ENCODE assay signal across 25 cellular contexts in genomic region chr10:58473966-58474365, GRCh38. TPM values are rescaled to one million over a fixed set of nuclear protein-coding genes. Genes with fewer than 3 reads are reported as not detected.
DNase-seq lines count a peak whose midpoint lies in the region; ATAC-seq and TF ChIP-seq lines count a peak whose summit lies in the region.
"Had no signal": no experiment of that assay in that cellular context is flagged by ENCODE, and none has a peak within 500 bp of the region (broad histone marks: within the 10 kb centered on the region; RNA-seq: fewer than 3 reads in every experiment).

No MANE protein-coding gene starts in this region.

- no peak overlapping the region for H2AFZ ChIP-seq in mammary epithelial cell (ENCODE audit: low read depth, low read length)
- no peak overlapping the region for H2AFZ ChIP-seq in hepatocyte

- H3K9me3 Mint-ChIP-seq in T-cell, result no peaks in the 10 kb centered on the region
- H3K9me3 Mint-ChIP-seq: activated naive CD4-positive, alpha-beta T cell treated with anti-CD3 and anti-CD28 coated beads, Interleukin-2, amount 10 ng/mL, durations not matched to agents 7 days and 5 days; activated T-cell treated with anti-CD3 and anti-CD28 coated beads, Interleukin-2, amount 50 U/mL, for 24 hours; neural crest cell; stimulated activated naive B cell treated with anti-CD40 and anti-IgM and Interleukin-4, amounts not matched to agents 10 μg/mL and 1 μg/mL and 100 μg/mL, for 72 hours; T-helper 1 cell treated with Interleukin-12 subunit alpha and Interleukin-12 subunit beta and Interleukin-4 antibody, amounts not matched to agents 30 μg/mL and 1 μg/mL, for 36 hours had no signal

- 66% methylated on average over 3 of the region's 3 CpGs for WGBS in mammary epithelial cell (ENCODE audit: low coverage, missing lambda C conversion rate)
- 78% methylated on average over 3 of the region's 3 CpGs for WGBS in hepatocyte (ENCODE audit: low lambda C conversion rate, missing lambda C conversion rate)

- no peak overlapping the region for H3K9ac ChIP-seq in mammary epithelial cell (ENCODE audit: insufficient read depth, low read length)

- ATAC-seq in activated CD4-positive, CD25-positive, alpha-beta regulatory T cell treated with anti-CD3 and anti-CD28 coated beads, Interleukin-2, amount 50 U/mL, for 24 hours, result no peak
- ATAC-seq in T-cell (replicated peaks in 1 of 4) (no peak), GM18498 (IDR thresholded peaks at IDR 0.05; ENCODE audit: unreplicated experiment) (no peak)
- ATAC-seq: stimulated activated naive B cell treated with anti-CD40 and anti-IgM and Interleukin-4, amounts not matched to agents 10 μg/mL and 1 μg/mL and 100 μg/mL, for 72 hours had no signal

- no peak overlapping the region for H3K4me2 ChIP-seq in mammary epithelial cell (ENCODE audit: insufficient read depth, low read depth, low read length)
- H3K4me2 ChIP-seq in hepatocyte, result no peak overlapping the region

- H3K9me2 ChIP-seq in hepatocyte (replicated peaks; ENCODE audit: insufficient read depth), result no peaks in the 10 kb centered on the region

- no peaks in the 10 kb centered on the region for H3K79me2 ChIP-seq in mammary epithelial cell (ENCODE audit: insufficient read depth, low read length)
- no peaks in the 10 kb centered on the region for H3K79me2 ChIP-seq in hepatocyte

- H3K9me3 ChIP-seq in mammary epithelial cell (replicated peaks; ENCODE audit: insufficient read depth, low read length) (no peaks in the 10 kb centered on the region), hepatocyte (ENCODE audit: low read depth) (no peaks in the 10 kb centered on the region)
- H3K9me3 ChIP-seq: esophagus muscularis mucosa, tibial nerve had no signal

- TF ChIP-seq CTCF in mammary epithelial cell (conservative IDR thresholded peaks at IDR 0.05 in 1 of 2, IDR thresholded peaks at IDR 0.05 in 1 of 2; ENCODE audit: extremely low read depth in 1 of 2, insufficient read depth in 1 of 2, low read depth in 1 of 2, low read length in 2 of 2), result no peak
- no peak for TF ChIP-seq CTCF in hepatocyte (IDR thresholded peaks at IDR 0.05; ENCODE audit: poor library complexity)

- peaks cover 6 to 27% of the 10 kb centered on the region in 2 donors for H3K27me3 Mint-ChIP-seq in T-cell

- no peak overlapping the region for H3K4me3 Mint-ChIP-seq in T-cell
- H3K4me3 Mint-ChIP-seq: activated naive CD4-positive, alpha-beta T cell treated with anti-CD3 and anti-CD28 coated beads, Interleukin-2, amount 10 ng/mL, durations not matched to agents 7 days and 5 days; activated T-cell treated with anti-CD3 and anti-CD28 coated beads, Interleukin-2, amount 50 U/mL, for 24 hours; neural crest cell; stimulated activated naive B cell treated with anti-CD40 and anti-IgM and Interleukin-4, amounts not matched to agents 10 μg/mL and 1 μg/mL and 100 μg/mL, for 72 hours; T-helper 1 cell treated with Interleukin-12 subunit alpha and Interleukin-12 subunit beta and Interleukin-4 antibody, amounts not matched to agents 30 μg/mL and 1 μg/mL, for 36 hours had no signal

- POLR2A ChIA-PET in T-cell (lab: Charles Lee), result no interaction called here

- CTCF ChIA-PET in mammary epithelial cell (lab: Charles Lee; ENCODE audit: low non-redundant PET) (no interaction called here), T-cell (lab: Charles Lee) (no interaction called here)

- H3K4me1 Mint-ChIP-seq in T-cell, result peaks cover 0 to 2% (median 1%) of the 10 kb centered on the region in 3 donors
- H3K4me1 Mint-ChIP-seq: activated naive CD4-positive, alpha-beta T cell treated with anti-CD3 and anti-CD28 coated beads, Interleukin-2, amount 10 ng/mL, durations not matched to agents 7 days and 5 days; neural crest cell had no signal

- H3K27ac ChIP-seq in mammary epithelial cell (ENCODE audit: insufficient read depth, low read depth, low read length), result no peak overlapping the region
- no peak overlapping the region for H3K27ac ChIP-seq in hepatocyte
- H3K27ac ChIP-seq: C4-2B, esophagus muscularis mucosa, tibial nerve, WERI-Rb-1 had no signal

- no peak overlapping the region for H3K4me3 ChIP-seq in mammary epithelial cell (replicated peaks in 1 of 3; ENCODE audit: insufficient read depth in 1 of 3, low read depth in 2 of 3, low read length in 3 of 3)
- H3K4me3 ChIP-seq in hepatocyte, result no peak overlapping the region
- H3K4me3 ChIP-seq: esophagus muscularis mucosa, tibial nerve had no signal

- dilution Hi-C loops in mammary epithelial cell (cut with HindIII; ENCODE audit: low sequenced_read_pairs), result no loop called here

- BruUV-seq in mammary epithelial cell (replicated peaks; lab: Mats Ljungman, UMichigan), result no TSS peak

- H3K27me3 ChIP-seq in mammary epithelial cell (ENCODE audit: insufficient read depth, low read length) (no peaks in the 10 kb centered on the region), hepatocyte (no peaks in the 10 kb centered on the region)
- H3K27me3 ChIP-seq: esophagus muscularis mucosa, tibial nerve had no signal

- intact Hi-C loops in mammary epithelial cell (cut with micrococcal nuclease), result no loop called here

- H3K36me3 ChIP-seq in mammary epithelial cell (ENCODE audit: insufficient read depth, low read length), result no peaks in the 10 kb centered on the region
- H3K36me3 ChIP-seq in hepatocyte (replicated peaks; ENCODE audit: insufficient read depth, low read depth), result no peaks in the 10 kb centered on the region
- H3K36me3 ChIP-seq: esophagus muscularis mucosa, tibial nerve, WERI-Rb-1 had no signal

- H3K27ac Mint-ChIP-seq in T-cell, result no peak overlapping the region
- H3K27ac Mint-ChIP-seq: activated naive CD4-positive, alpha-beta T cell treated with anti-CD3 and anti-CD28 coated beads, Interleukin-2, amount 10 ng/mL, durations not matched to agents 7 days and 5 days; activated T-cell treated with anti-CD3 and anti-CD28 coated beads, Interleukin-2, amount 50 U/mL, for 24 hours; stimulated activated naive B cell treated with anti-CD40 and anti-IgM and Interleukin-4, amounts not matched to agents 10 μg/mL and 1 μg/mL and 100 μg/mL, for 72 hours; T-helper 1 cell treated with Interleukin-12 subunit alpha and Interleukin-12 subunit beta and Interleukin-4 antibody, amounts not matched to agents 30 μg/mL and 1 μg/mL, for 36 hours had no signal

- DNase-seq in A172 (ENCODE audit: low spot score), result peak; percentile 41
- DNase-seq in LHCN-M2 (ENCODE audit: low read depth), result peak; percentile 61
- peak; percentile 52 for DNase-seq in mammary epithelial cell
- peak; percentile 36 for DNase-seq in hepatocyte (ENCODE audit: low spot score)
- DNase-seq in T-cell, result no peak
- no peak for DNase-seq in COR-L47 (lab: John Stamatoyannopoulos, UW)
- DNase-seq: activated CD4-positive, alpha-beta T cell treated with anti-CD3 and anti-CD28 coated beads, Interleukin-2, amount 50 U/mL, for 48 hours; activated naive CD4-positive, alpha-beta T cell treated with anti-CD3 and anti-CD28 coated beads, Interleukin-2, amount 10 ng/mL, durations not matched to agents 7 days and 5 days; activated T-cell treated with anti-CD3 and anti-CD28 coated beads, Interleukin-2, amount 50 U/mL, for 24 hours; Karpas-422; midbrain; NCI-H146; NCI-H446; SHP77 treated with DMSO at 0.1 percent for 48 hours; stimulated activated CD4-positive, alpha-beta T cell treated with anti-CD3 and anti-CD28 coated beads, Interleukin-15, amount 100 ng/mL, for 24 hours; stimulated activated naive B cell treated with anti-CD40 and anti-IgM and Interleukin-4, amounts not matched to agents 10 μg/mL and 1 μg/mL and 100 μg/mL, for 72 hours; WERI-Rb-1 had no signal

- in situ Hi-C loops in mammary epithelial cell (cut with MboI; ENCODE audit: low sequenced_read_pairs in 2 of 2), result no loop called here

- H3K4me1 ChIP-seq in mammary epithelial cell (ENCODE audit: insufficient read depth, low read length), result peaks cover 22% of the 10 kb centered on the region
- peaks cover 10% of the 10 kb centered on the region for H3K4me1 ChIP-seq in hepatocyte (ENCODE audit: insufficient read depth)

- H4K20me1 ChIP-seq in mammary epithelial cell (ENCODE audit: insufficient read depth, low read length), result no peaks in the 10 kb centered on the region
- no peaks in the 10 kb centered on the region for H4K20me1 ChIP-seq in hepatocyte (ENCODE audit: insufficient read depth, poor library complexity, severe bottlenecking)

- H3K36me3 Mint-ChIP-seq in T-cell, result no peaks in the 10 kb centered on the region
- H3K36me3 Mint-ChIP-seq: activated naive CD4-positive, alpha-beta T cell treated with anti-CD3 and anti-CD28 coated beads, Interleukin-2, amount 10 ng/mL, durations not matched to agents 7 days and 5 days; stimulated activated naive B cell treated with anti-CD40 and anti-IgM and Interleukin-4, amounts not matched to agents 10 μg/mL and 1 μg/mL and 100 μg/mL, for 72 hours had no signal

RNA-seq across cellular contexts. Expression of gene BICC1, which starts 38.7 kb away (rescaled TPM):
- total RNA-seq in A172 (2014; rRNA removed; shearing (Covaris generic)), result 1.3 and 2.3 TPM in 2 replicates
- total RNA-seq in LHCN-M2 (2014; rRNA removed) (17.3 and 20.7 TPM in 2 replicates), mammary epithelial cell (10 to 100 TPM; 15.2 to 35.0 TPM), hepatocyte (16.4 and 20.4 TPM in 2 replicates), T-cell (under 1 TPM in 3 of 5 donors, not detected in 2; 0.06 to 0.09 (median 0.07) TPM)
- 6.2 TPM for polyA plus RNA-seq in LHCN-M2 (2012)
- polyA plus RNA-seq in mammary epithelial cell (5.6 TPM), hepatocyte (5.8 and 7.2 TPM in 2 replicates)
- 28.3 TPM for polyA minus RNA-seq in mammary epithelial cell
- total RNA-seq: dermis microvascular lymphatic vessel endothelial cell had no signal

Comparison
In these comparisons a context has a peak if more than half of its experiments do, and no peak if none do; other contexts are left out.
1. DNase-seq: peak in A172 (single experiment), LHCN-M2 (single experiment), mammary epithelial cell (single experiment) and hepatocyte (single experiment); none in T-cell (0 of 34) and COR-L47 (single experiment).